8 cellular contexts compared by ENCODE assay signal in the genomic region with DNA sequence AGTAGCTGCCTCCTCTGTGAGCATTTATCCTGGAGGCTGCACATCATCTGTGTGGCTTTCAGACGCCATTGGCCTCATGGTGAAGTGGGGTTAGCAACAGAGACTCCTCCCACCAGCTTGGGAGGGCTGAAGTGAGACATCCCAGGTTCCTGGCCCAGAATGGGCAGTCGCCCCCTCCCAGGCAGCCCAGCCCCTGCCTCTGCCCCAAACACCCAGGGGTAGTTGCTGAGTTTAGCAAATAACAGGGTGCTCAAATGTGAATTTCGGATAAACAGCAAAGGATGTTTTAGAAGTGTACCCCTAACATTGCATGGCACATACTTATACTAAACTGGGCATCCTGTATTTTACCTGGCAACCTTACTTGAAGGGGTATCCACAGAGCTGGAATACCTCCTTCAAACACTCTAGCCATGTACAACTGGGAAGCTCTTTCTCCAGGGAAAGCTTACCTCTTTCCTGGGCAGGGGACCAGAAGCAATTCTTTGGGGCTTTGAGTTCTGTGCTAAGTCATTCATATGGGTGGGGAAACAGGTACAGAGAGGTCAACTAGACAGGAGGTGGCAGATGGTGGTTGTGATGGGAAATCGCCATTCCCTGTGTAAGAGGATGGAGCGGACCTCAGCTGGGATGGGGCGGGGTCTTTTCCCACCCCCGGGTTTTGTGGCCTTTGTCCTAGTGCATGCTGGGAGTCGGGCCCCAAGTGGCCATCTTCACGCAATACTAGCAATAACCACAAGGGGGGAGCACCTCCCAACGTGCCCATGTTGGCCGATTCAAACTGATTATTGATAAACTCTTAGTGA.
DNase-seq lines count a peak whose midpoint lies in the region; ATAC-seq and TF ChIP-seq lines count a peak whose summit lies in the region.

No MANE protein-coding gene starts in this region.

- no peak overlapping the region for H3K27ac ChIP-seq in SK-N-MC

- in situ Hi-C loops in astrocyte of the cerebellum (cut with HindIII; ENCODE audit: low sequenced_read_pairs), result no loop called here

- H3K9me3 ChIP-seq in SK-N-MC (ENCODE audit: low read depth, low read length), result no peaks in the 10 kb centered on the region

- DNase-seq in DMS153 (lab: John Stamatoyannopoulos, UW) (peak; percentile 40), DMS153 treated with DMSO at 0.1 percent for 48 hours (lab: John Stamatoyannopoulos, UW; ENCODE audit: unreplicated experiment) (no peak), Kasumi-1 (lab: John Stamatoyannopoulos, UW) (peak; percentile 40 to 48), SK-N-MC (ENCODE audit: low read depth, low spot score) (no peak), astrocyte of the cerebellum (ENCODE audit: low read depth) (no peak), iPS-NIHi7 (ENCODE audit: extremely low spot score) (peak; percentile 97)
- DNase-seq in stimulated activated CD4-positive, alpha-beta T cell treated with anti-CD3 and anti-CD28 coated beads, Interleukin-2, amount 100 ng/mL, for 4 hours (ENCODE audit: low read depth), result peak; percentile 29

- 0 out of 2 replicates have a peak overlapping the region, but pooled peaks have one; percentile 14 for H3K4me3 ChIP-seq in SK-N-MC
- no peak overlapping the region for H3K4me3 ChIP-seq in astrocyte of the cerebellum (ENCODE audit: low read depth, low read length)

- no peak for ATAC-seq in GM18520 (IDR thresholded peaks at IDR 0.05; ENCODE audit: unreplicated experiment)

- no peak overlapping the region for H3K9ac ChIP-seq in SK-N-MC (ENCODE audit: insufficient read length)

- peak; percentile 74 for TF ChIP-seq CTCF in astrocyte of the cerebellum (IDR thresholded peaks at IDR 0.05; ENCODE audit: low read depth, low read length, missing control alignments)

- H3K36me3 ChIP-seq in SK-N-MC (ENCODE audit: insufficient read depth, low read length), result no peaks in the 10 kb centered on the region

Comparison
In these comparisons a context has a peak if more than half of its experiments do, and no peak if none do; other contexts are left out.
1. DNase-seq: peak in DMS153 (single experiment), Kasumi-1 (2 of 2), iPS-NIHi7 (single experiment) and stimulated activated CD4-positive, alpha-beta T cell treated with anti-CD3 and anti-CD28 coated beads, Interleukin-2, amount 100 ng/mL, for 4 hours (single experiment); none in DMS153 treated with DMSO at 0.1 percent for 48 hours (single experiment), SK-N-MC (single experiment) and astrocyte of the cerebellum (single experiment).